ENCODE assay signal across 8 cellular contexts in genomic region chr2:196171248-196171871, GRCh38. TPM values are rescaled to one million over a fixed set of nuclear protein-coding genes. Genes with fewer than 3 reads are reported as not detected.
DNase-seq lines count a peak whose midpoint lies in the region; ATAC-seq and TF ChIP-seq lines count a peak whose summit lies in the region.

TSS of gene STK17B (minus strand) at chr2:196171578. CDS start at chr2:196163383, 8,195 bp downstream.

- peaks cover 22% of the 10 kb centered on the region for H3K36me3 Mint-ChIP-seq in T-cell

- TF ChIP-seq POLR2A in upper lobe of left lung (IDR thresholded peaks at IDR 0.05): peak; percentile 85 to 99 (median 94)

- CTCF ChIA-PET in T-cell (lab: Charles Lee): interaction anchor here in 1 of 2 donors (1.0 kb wide), 1 partner anchor 106 kb away, joined by 3 read pairs; no protein-coding TSS in a partner anchor

- H3K27ac Mint-ChIP-seq in T-cell: peak within 1 kb of the TSS; percentile 92 to 96

- H3K4me1 Mint-ChIP-seq in T-cell: peaks cover 39 to 46% (median 41%) of the 10 kb centered on the region in 3 donors

- no peaks in the 10 kb centered on the region for H3K27me3 Mint-ChIP-seq in T-cell

- H3K27ac ChIP-seq in adipose tissue (ENCODE audit: low read depth, low read length) (peak within 1 kb of the TSS; percentile 41), heart right ventricle (peak within 1 kb of the TSS; percentile 67 to 94 (median 80)), upper lobe of left lung (peak within 1 kb of the TSS; percentile 94 to 98 (median 96))

- DNase-seq in GM12865 (ENCODE audit: low read depth) (peak; percentile 98), NCI-H128 (lab: John Stamatoyannopoulos, UW; ENCODE audit: unreplicated experiment) (peak; percentile 65), T-cell (peak; percentile 90 to 98 (median 96)), heart right ventricle (peak; percentile 95 to 96), posterior cingulate gyrus (peak; percentile 74 to 97 (median 88)), upper lobe of left lung (peak; percentile 94 to 98)

- peak in 1 of 4 donors; percentile 18 for TF ChIP-seq EP300 in upper lobe of left lung (IDR thresholded peaks at IDR 0.05)

- H3K9me3 Mint-ChIP-seq in T-cell: no peaks in the 10 kb centered on the region

- H3K9me3 ChIP-seq in heart right ventricle: no peaks in the 10 kb centered on the region
- H3K9me3 ChIP-seq in upper lobe of left lung: no peaks in the 10 kb centered on the region

- POLR2A ChIA-PET in T-cell (lab: Charles Lee): interaction anchor here (0.6 to 3.4 kb wide), 23 partner anchors 8 to 511 kb away, joined by 3 to 32 read pairs (median 5); no protein-coding TSS in a partner anchor

- H3K4me1 ChIP-seq in heart right ventricle: peaks cover 0 to 43% (median 20%) of the 10 kb centered on the region in 9 donors
- H3K4me1 ChIP-seq in upper lobe of left lung: peaks cover 6 to 21% (median 14%) of the 10 kb centered on the region in 4 donors

- 1% methylated on average over 55 to 72 of the region's 72 CpGs for WGBS in adipose tissue, 3 donors
- WGBS in heart right ventricle, 2 donors: 1% methylated on average over 57 to 66 of the region's 72 CpGs
- 0% methylated on average over 2 to 37 of the region's 72 CpGs for WGBS in upper lobe of left lung, 2 donors

- TF ChIP-seq CTCF in GM12865 (IDR thresholded peaks at IDR 0.05; ENCODE audit: insufficient read depth, low read depth, low read length, missing control alignments) (no peak), heart right ventricle (IDR thresholded peaks at IDR 0.05) (peak in 4 of 9 donors; percentile 8 to 31 (median 12)), upper lobe of left lung (IDR thresholded peaks at IDR 0.05) (peak in 4 of 6 experiments; percentile 3 to 57 (median 23))

- H3K27me3 ChIP-seq in heart right ventricle (no peaks in the 10 kb centered on the region), upper lobe of left lung (no peaks in the 10 kb centered on the region)

- peak within 1 kb of the TSS; percentile 97 for H3K4me3 ChIP-seq in GM12865 (ENCODE audit: low read depth, low read length)
- peak within 1 kb of the TSS; percentile 75 to 97 (median 85) for H3K4me3 ChIP-seq in heart right ventricle
- H3K4me3 ChIP-seq in upper lobe of left lung: peak within 1 kb of the TSS; percentile 82 to 93 (median 86)

- H3K36me3 ChIP-seq in heart right ventricle (no peaks in the 10 kb centered on the region), upper lobe of left lung (no peaks in the 10 kb centered on the region)

- peak within 1 kb of the TSS; percentile 88 to 99 (median 98) for H3K4me3 Mint-ChIP-seq in T-cell

- ATAC-seq in HG02642 (IDR thresholded peaks at IDR 0.05; ENCODE audit: poor library complexity, unreplicated experiment): peak; percentile 56
- ATAC-seq in T-cell (replicated peaks in 1 of 4): peak; percentile 67 to 75 (median 70)
- peak; percentile 96 to 99 (median 97) for ATAC-seq in heart right ventricle
- peak; percentile 95 to 96 for ATAC-seq in upper lobe of left lung (ENCODE audit: low FRiP score in 2 of 2)

- intact Hi-C loops in heart right ventricle (cut with DNase I): loop anchor here in 4 of 10 donors (2.0 to 10.0 kb wide), 3 partner anchors 69 to 103 kb away; no protein-coding TSS in a partner anchor
- intact Hi-C loops in posterior cingulate gyrus (cut with DNase I): no loop called here

RNA-seq across cellular contexts. Expression of gene STK17B, which starts in this region (rescaled TPM):
- total RNA-seq in T-cell: 100 to 1,000 TPM; 218 to 478 (median 248) TPM
- 10 to 100 TPM in 1 of 3 donors, 1 to 10 TPM in 2; 2.7 to 18.9 (median 8.7) TPM for polyA plus RNA-seq in adipose tissue
- total RNA-seq in heart right ventricle: 10 to 100 TPM in 1 of 10 donors, 1 to 10 TPM in 9; 2.6 to 20.4 (median 4.4) TPM
- 1 to 10 TPM; 2.0 TPM for polyA plus RNA-seq in heart right ventricle
- 100 to 1,000 TPM in 1 of 6 donors, 10 to 100 TPM in 5; 19.3 to 120 (median 53.4) TPM for total RNA-seq in upper lobe of left lung

Comparison
In these comparisons a context has a peak if more than half of its experiments do, and no peak if none do; other contexts are left out.
1. Peak in every context shown above with its lines: DNase-seq, ATAC-seq, H3K4me3 ChIP-seq and H3K27ac ChIP-seq.
2. H3K27ac ChIP-seq: peak in every context shown above with its lines; median percentile 96 in upper lobe of left lung; 80 in heart right ventricle; 41 in adipose tissue.